In the genomic region with DNA sequence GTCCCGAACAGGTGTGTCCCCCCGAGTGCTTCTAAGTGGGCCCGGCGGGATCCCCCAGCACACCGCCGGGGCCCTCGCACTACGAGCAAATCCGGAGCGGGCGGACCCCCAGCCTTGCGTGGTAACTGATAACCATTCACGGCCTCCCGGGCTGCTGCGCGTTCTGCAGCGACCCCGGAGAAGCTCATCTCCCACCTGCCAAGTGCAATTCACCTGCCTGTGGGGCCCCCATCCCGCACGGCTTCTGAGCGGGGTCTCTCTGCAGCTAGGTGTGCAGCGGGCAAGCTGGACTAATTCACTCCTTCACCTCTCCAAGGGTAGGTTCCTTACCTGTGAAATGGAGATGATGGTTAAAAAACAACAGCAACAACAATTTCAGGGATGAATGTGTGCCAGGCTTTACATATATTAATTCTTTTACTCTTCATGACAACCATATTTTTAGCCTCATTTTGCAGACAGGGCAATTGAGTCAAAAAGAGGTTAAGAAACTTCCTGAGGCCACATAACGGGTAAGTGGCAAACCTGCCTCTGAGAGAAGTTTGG, we compare ENCODE assay signal across 8 cellular contexts. TPM values are rescaled to one million over a fixed set of nuclear protein-coding genes. Genes with fewer than 3 reads are reported as not detected.
DNase-seq lines count a peak whose midpoint lies in the region; ATAC-seq, FAIRE-seq and TF ChIP-seq lines count a peak whose summit lies in the region.

No MANE protein-coding gene starts in this region.

- no peak for TF ChIP-seq POLR2A in IMR-90 (IDR thresholded peaks at IDR 0.05; ENCODE audit: low read depth, low read length)

- CTCF ChIA-PET in IMR-90 (lab: Yijun Ruan, JAX) = no interaction called here

- peaks cover 6% of the 10 kb centered on the region; the same call in 1 of the 2 replicates for H3K9me1 ChIP-seq in IMR-90 (ENCODE audit: insufficient read depth, low read length)

- no peak overlapping the region for H2AK5ac ChIP-seq in IMR-90 (ENCODE audit: low read depth, low read length)

- TF ChIP-seq CTCF in IMR-90 (conservative IDR thresholded peaks at IDR 0.05; ENCODE audit: low read depth, low read length) (no peak), cardiac fibroblast (IDR thresholded peaks at IDR 0.05; ENCODE audit: low read depth, low read length) (no peak), nephron progenitor cell (IDR thresholded peaks at IDR 0.05) (no peak)

- no peak overlapping the region for H4K91ac ChIP-seq in IMR-90 (ENCODE audit: insufficient read depth, low read depth, low read length)

- H3K4me2 ChIP-seq in IMR-90 (ENCODE audit: low read depth, low read length) = peak overlapping the region; percentile 75

- no peak overlapping the region for H3K9ac ChIP-seq in IMR-90 (ENCODE audit: low read depth, low read length)

- no peak for TF ChIP-seq RAD21 in IMR-90 (IDR thresholded peaks at IDR 0.05; ENCODE audit: low read length)

- H4K8ac ChIP-seq in IMR-90 (ENCODE audit: low read depth in 2 of 2, low read length in 2 of 2) = peak overlapping the region in 1 of 2 experiments; percentile 24; a peak in 1 of 4 replicates

- 7% methylated on average over 10 of the region's 23 CpGs; no CpG with 5 or more reads in 1 of the 2 experiments for WGBS in IMR-90 (ENCODE audit: extremely low coverage in 2 of 2, insufficient read length in 1 of 2), 2 experiments

- peak; percentile 68 for DNase-seq in DMS53 (lab: John Stamatoyannopoulos, UW)
- DNase-seq in DMS53 treated with DMSO at 0.1 percent for 48 hours (lab: John Stamatoyannopoulos, UW; ENCODE audit: unreplicated experiment) = no peak
- no peak for DNase-seq in IMR-90
- DNase-seq in cardiac fibroblast (ENCODE audit: low read depth in 2 of 2) = no peak
- no peak for DNase-seq in nephron progenitor cell
- no peak for DNase-seq in GM19239 (ENCODE audit: insufficient read length, low spot score)
- no peak for DNase-seq in G401 (ENCODE audit: low spot score)
- no peak for DNase-seq in effector CD8-positive, alpha-beta T cell (lab: John Stamatoyannopoulos, UW)

- ATAC-seq in IMR-90 (ENCODE audit: low read depth) = peak; percentile 4; the same call in 1 of the 2 replicates

- H3K27me3 Mint-ChIP-seq in nephron progenitor cell (ENCODE audit: low read depth, poor library complexity) = peaks cover 72% of the 10 kb centered on the region

- no peaks in the 10 kb centered on the region for H3K36me3 ChIP-seq in IMR-90 (ENCODE audit: control insufficient read depth, insufficient read depth, low read length)

- H2BK20ac ChIP-seq in IMR-90 (ENCODE audit: low read depth, low read length) = no peak overlapping the region

- H2BK15ac ChIP-seq in IMR-90 (ENCODE audit: low read depth, low read length) = no peak overlapping the region

- H3K9me3 ChIP-seq in IMR-90 (ENCODE audit: control insufficient read depth, insufficient read depth, low read length) = no peaks in the 10 kb centered on the region

- BruUV-seq in IMR-90 (replicated peaks; lab: Mats Ljungman, UMichigan) = no TSS peak

- intact Hi-C loops in IMR-90 (cut with micrococcal nuclease) = no loop called here

- peak overlapping the region; percentile 52 for H2AK9ac ChIP-seq in IMR-90 (replicated peaks; ENCODE audit: low read depth, low read length, poor library complexity)

- peak overlapping the region; percentile 22; the same call in 1 of the 2 replicates for H3K4ac ChIP-seq in IMR-90 (ENCODE audit: low read depth, low read length)

- H3K14ac ChIP-seq in IMR-90 (replicated peaks; ENCODE audit: low read depth, low read length) = no peak overlapping the region

- H2AFZ ChIP-seq in IMR-90 (replicated peaks; ENCODE audit: low read length, poor library complexity) = peak overlapping the region; percentile 84

- H3K4me3 ChIP-seq in IMR-90 (ENCODE audit: insufficient read depth, low read depth, low read length) (peak overlapping the region; percentile 40), cardiac fibroblast (replicated peaks in 1 of 2; ENCODE audit: low read depth in 2 of 2, low read length in 2 of 2) (peak overlapping the region; percentile 43 to 50)

- H3K56ac ChIP-seq in IMR-90 (ENCODE audit: extremely low read depth, insufficient read depth, low read length) = no peak overlapping the region

- no peak overlapping the region for H3K27ac Mint-ChIP-seq in nephron progenitor cell

- POLR2A ChIA-PET in IMR-90 (lab: Charles Lee; ENCODE audit: unreplicated experiment) = no interaction called here

- no peak overlapping the region for H3K27ac ChIP-seq in IMR-90 (ENCODE audit: insufficient read depth, low read length)

- in situ Hi-C loops in IMR-90 (cut with MboI; ENCODE audit: low sequenced_read_pairs) (no loop called here), G401 (cut with HindIII; ENCODE audit: low sequenced_read_pairs) (no loop called here)

- peaks cover 17% of the 10 kb centered on the region for H3K4me1 Mint-ChIP-seq in nephron progenitor cell

- peak overlapping the region; percentile 81 for H3K4me3 Mint-ChIP-seq in nephron progenitor cell

- no peaks in the 10 kb centered on the region; the same call in 1 of the 2 replicates for H4K20me1 ChIP-seq in IMR-90 (ENCODE audit: insufficient read depth, low read length)

- H3K4me1 ChIP-seq in IMR-90 (ENCODE audit: control insufficient read depth, insufficient read depth, low read length) = 0 out of 2 replicates have a peak, but pooled peaks cover 4% of the 10 kb centered on the region

- FAIRE-seq in GM19239 (lab: Jason Lieb, UNC) = no peak

- peaks cover 0 to 11% of the 10 kb centered on the region in 2 experiments; a peak in 2 of 4 replicates for H3K79me1 ChIP-seq in IMR-90 (ENCODE audit: low read depth in 1 of 2, low read length in 2 of 2)

- dilution Hi-C loops in IMR-90 (cut with HindIII; ENCODE audit: low sequenced_read_pairs, unreplicated experiment) = no loop called here

- H3K23ac ChIP-seq in IMR-90 (ENCODE audit: low read depth, low read length) = no peak overlapping the region; the same call in 1 of the 2 replicates

- peaks cover 35% of the 10 kb centered on the region; the same call in 1 of the 2 replicates for H3K27me3 ChIP-seq in IMR-90 (ENCODE audit: control insufficient read depth, insufficient read depth, low read length)

- no peak overlapping the region for H3K18ac ChIP-seq in IMR-90 (ENCODE audit: low read depth, low read length)

- H3K36me3 Mint-ChIP-seq in nephron progenitor cell (ENCODE audit: low read depth) = no peaks in the 10 kb centered on the region

- H3K9me3 Mint-ChIP-seq in nephron progenitor cell = no peaks in the 10 kb centered on the region

- H2BK120ac ChIP-seq in IMR-90 (ENCODE audit: low read depth, low read length) = no peak overlapping the region

- H2BK5ac ChIP-seq in IMR-90 (ENCODE audit: low read depth, low read length, poor library complexity, severe bottlenecking) = no peak overlapping the region

- no peak overlapping the region for H4K5ac ChIP-seq in IMR-90 (ENCODE audit: low read depth, low read length)

TF ChIP-seq in IMR-90, 13 proteins besides CTCF, POLR2A, EP300 and RAD21:
- no peak for TF ChIP-seq SMC3 (IDR thresholded peaks at IDR 0.05; ENCODE audit: low read depth, low read length)
- TF ChIP-seq RFX5 (IDR thresholded peaks at IDR 0.05; ENCODE audit: low read depth, low read length) = no peak
- TF ChIP-seq MAFK (IDR thresholded peaks at IDR 0.05; ENCODE audit: low read depth, low read length) = no peak
- no peak for TF ChIP-seq FOS (IDR thresholded peaks at IDR 0.05; ENCODE audit: low read depth, low read length)
- no peak for TF ChIP-seq RCOR1 (IDR thresholded peaks at IDR 0.05; ENCODE audit: insufficient replicate concordance, low read length)
- TF ChIP-seq, protein P1, sequence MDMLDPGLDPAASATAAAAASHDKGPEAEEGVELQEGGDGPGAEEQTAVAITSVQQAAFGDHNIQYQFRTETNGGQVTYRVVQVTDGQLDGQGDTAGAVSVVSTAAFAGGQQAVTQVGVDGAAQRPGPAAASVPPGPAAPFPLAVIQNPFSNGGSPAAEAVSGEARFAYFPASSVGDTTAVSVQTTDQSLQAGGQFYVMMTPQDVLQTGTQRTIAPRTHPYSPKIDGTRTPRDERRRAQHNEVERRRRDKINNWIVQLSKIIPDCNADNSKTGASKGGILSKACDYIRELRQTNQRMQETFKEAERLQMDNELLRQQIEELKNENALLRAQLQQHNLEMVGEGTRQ (IDR thresholded peaks at IDR 0.05; ENCODE audit: low read depth, low read length) = no peak
- no peak for TF ChIP-seq NFE2L2 (IDR thresholded peaks at IDR 0.05; ENCODE audit: low read depth, low read length)
- TF ChIP-seq MXI1 (IDR thresholded peaks at IDR 0.05; ENCODE audit: borderline replicate concordance, low read depth, low read length) = no peak
- TF ChIP-seq, protein P2, sequence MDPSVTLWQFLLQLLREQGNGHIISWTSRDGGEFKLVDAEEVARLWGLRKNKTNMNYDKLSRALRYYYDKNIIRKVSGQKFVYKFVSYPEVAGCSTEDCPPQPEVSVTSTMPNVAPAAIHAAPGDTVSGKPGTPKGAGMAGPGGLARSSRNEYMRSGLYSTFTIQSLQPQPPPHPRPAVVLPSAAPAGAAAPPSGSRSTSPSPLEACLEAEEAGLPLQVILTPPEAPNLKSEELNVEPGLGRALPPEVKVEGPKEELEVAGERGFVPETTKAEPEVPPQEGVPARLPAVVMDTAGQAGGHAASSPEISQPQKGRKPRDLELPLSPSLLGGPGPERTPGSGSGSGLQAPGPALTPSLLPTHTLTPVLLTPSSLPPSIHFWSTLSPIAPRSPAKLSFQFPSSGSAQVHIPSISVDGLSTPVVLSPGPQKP (IDR thresholded peaks at IDR 0.05; ENCODE audit: borderline replicate concordance, low read depth, low read length) = no peak
- TF ChIP-seq BHLHE40 (IDR thresholded peaks at IDR 0.05; ENCODE audit: low read depth, low read length) = no peak
- no peak for TF ChIP-seq CEBPB (IDR thresholded peaks at IDR 0.05; ENCODE audit: low read depth, low read length)

RNA-seq across cellular contexts. Expression of a gene that starts 0.6 kb away (rescaled TPM):
- total RNA-seq in IMR-90 (2012; rRNA removed) = 1.3 and 1.4 TPM in 2 replicates
- 3.8 and 4.2 TPM in 2 replicates for polyA plus RNA-seq in IMR-90 (2012; rRNA removed)
- polyA plus RNA-seq in IMR-90 (2012; cell fraction: cytosol; rRNA removed) = 1.9 and 2.1 TPM in 2 replicates
- 6.7 and 7.8 TPM in 2 replicates for polyA plus RNA-seq in IMR-90 (2012; cell fraction: nucleus; rRNA removed; ENCODE audit: low replicate concordance)
- total RNA-seq in G401 (2014; rRNA removed; shearing (Covaris generic)) = 0.62 and 0.92 TPM in 2 replicates
